Comparison of ENCODE assay signal across 11 cellular contexts in genomic region chr1:111063595-111063994, GRCh38.
"Had no signal": no experiment of that assay in that cellular context is flagged by ENCODE, and none has a peak within 500 bp of the region (broad histone marks: within the 10 kb centered on the region; RNA-seq: fewer than 3 reads in every experiment).

No MANE protein-coding gene starts in this region.

- ATAC-seq: GM23338, HCT116 had no signal

- H3K36me3 ChIP-seq: HAP-1 had no signal

- DNase-seq: GOT3, H7, H9, HCEC 1CT, HFFc6 had no signal

- H3K27ac ChIP-seq: GM23248 had no signal

- H3K4me1 Mint-ChIP-seq: GM23338 had no signal

- FAIRE-seq: H1, H54 had no signal

- H3K4me3 ChIP-seq: GM23248, GM23338, HAP-1 had no signal

- H3K9ac ChIP-seq: GM23248 had no signal

- H3K4me1 ChIP-seq: HAP-1 had no signal

- H3K4me3 Mint-ChIP-seq: GM23338, H9, HFFc6 had no signal

- H2AFZ ChIP-seq: GM23248, GM23338 had no signal

- H3K27ac Mint-ChIP-seq: GM23338, H9, HFFc6 had no signal

- H3K4me2 ChIP-seq: GM23338 had no signal
